ENCODE assay signal across 8 cellular contexts in genomic region chr11:131910491-131911387, GRCh38.
DNase-seq lines count a peak whose midpoint lies in the region; ATAC-seq lines count a peak whose summit lies in the region.

No MANE protein-coding gene starts in this region.

- H2AK5ac ChIP-seq in mesendoderm (ENCODE audit: low read length), result no peak overlapping the region

- no peak overlapping the region for H2AFZ ChIP-seq in Karpas-422 (ENCODE audit: low read length)

- no CpG with 5 or more reads among the region's 110 CpGs for WGBS in mesendoderm (ENCODE audit: extremely low coverage, insufficient coverage, low lambda C conversion rate)

- peak overlapping the region; percentile 85 for H3K56ac ChIP-seq in mesendoderm (ENCODE audit: low read length)

- no peaks in the 10 kb centered on the region for H3K9me2 ChIP-seq in Karpas-422 (replicated peaks; ENCODE audit: insufficient read depth, low read length)

- H3K79me2 ChIP-seq in mesendoderm (ENCODE audit: control insufficient read depth, insufficient read depth, low read length), result no peaks in the 10 kb centered on the region
- H3K79me2 ChIP-seq in Karpas-422 (ENCODE audit: low read length), result no peaks in the 10 kb centered on the region

- H4K20me1 ChIP-seq in Karpas-422 (ENCODE audit: insufficient read depth, low read depth, low read length), result no peaks in the 10 kb centered on the region

- H3K27ac ChIP-seq in HUES6 (ENCODE audit: low read depth, low read length) (no peak overlapping the region), mesendoderm (ENCODE audit: low read depth, low read length) (peak overlapping the region; percentile 33), Karpas-422 (ENCODE audit: low read length) (no peak overlapping the region)

- ATAC-seq in HG03039 (IDR thresholded peaks at IDR 0.05; ENCODE audit: unreplicated experiment) (no peak), GM21515 (IDR thresholded peaks at IDR 0.05; ENCODE audit: unreplicated experiment) (no peak), HG03378 (IDR thresholded peaks at IDR 0.05; ENCODE audit: unreplicated experiment) (no peak)

- peak; percentile 43 for DNase-seq in AG08395 (ENCODE audit: low spot score)
- peak; percentile 44 for DNase-seq in dermis blood vessel endothelial cell
- DNase-seq in mesendoderm, result peak; percentile 63
- DNase-seq in Karpas-422, result no peak

- no peak overlapping the region for H4K8ac ChIP-seq in mesendoderm (ENCODE audit: low read depth, low read length)

- H3K27me3 ChIP-seq in HUES6 (ENCODE audit: control insufficient read depth, insufficient read depth, low read length) (peaks cover 41% of the 10 kb centered on the region), mesendoderm (ENCODE audit: insufficient read depth, low read length, poor library complexity) (no peaks in the 10 kb centered on the region), Karpas-422 (ENCODE audit: low read length) (no peaks in the 10 kb centered on the region)

- H3K18ac ChIP-seq in mesendoderm (ENCODE audit: low read length), result peak overlapping the region; percentile 71

- peak overlapping the region; percentile 77 for H3K9ac ChIP-seq in HUES6 (ENCODE audit: low read length)
- peak overlapping the region; percentile 66 for H3K9ac ChIP-seq in mesendoderm (ENCODE audit: low read length)
- H3K9ac ChIP-seq in Karpas-422 (ENCODE audit: low read length), result no peak overlapping the region

- no peaks in the 10 kb centered on the region for H3K9me3 ChIP-seq in HUES6 (ENCODE audit: control insufficient read depth, insufficient read depth, low read depth, low read length)
- no peaks in the 10 kb centered on the region for H3K9me3 ChIP-seq in Karpas-422 (ENCODE audit: low read length)

- H3K4me3 ChIP-seq in HUES6 (ENCODE audit: low read depth, low read length), result peak overlapping the region; percentile 86
- H3K4me3 ChIP-seq in mesendoderm (ENCODE audit: low read length), result peak overlapping the region; percentile 68
- no peak overlapping the region for H3K4me3 ChIP-seq in Karpas-422 (ENCODE audit: low read length)

- H3K4ac ChIP-seq in mesendoderm (ENCODE audit: low read depth, low read length), result no peak overlapping the region

- H3K36me3 ChIP-seq in HUES6 (ENCODE audit: control insufficient read depth, insufficient read depth, low read length), result no peaks in the 10 kb centered on the region
- H3K36me3 ChIP-seq in mesendoderm (ENCODE audit: control insufficient read depth, insufficient read depth, low read length), result no peaks in the 10 kb centered on the region
- H3K36me3 ChIP-seq in Karpas-422 (ENCODE audit: insufficient read depth, low read length), result no peaks in the 10 kb centered on the region

- H3K4me1 ChIP-seq in HUES6 (ENCODE audit: control insufficient read depth, insufficient read depth, low read length) (peaks cover 6% of the 10 kb centered on the region), mesendoderm (ENCODE audit: control insufficient read depth, low read depth, low read length) (no peaks in the 10 kb centered on the region), Karpas-422 (ENCODE audit: low read length) (no peaks in the 10 kb centered on the region)

- H2BK5ac ChIP-seq in mesendoderm (ENCODE audit: low read length), result no peak overlapping the region

- no peaks in the 10 kb centered on the region for H3K79me1 ChIP-seq in mesendoderm (ENCODE audit: low read length)

- H2BK15ac ChIP-seq in mesendoderm (replicated peaks; ENCODE audit: low read depth), result no peak overlapping the region

- no peak overlapping the region for H2BK120ac ChIP-seq in mesendoderm (ENCODE audit: low read depth, low read length)

- H3K23ac ChIP-seq in mesendoderm (ENCODE audit: low read length), result no peak overlapping the region

- peak overlapping the region; percentile 96 for H3K4me2 ChIP-seq in mesendoderm (ENCODE audit: low read length)
- no peak overlapping the region for H3K4me2 ChIP-seq in Karpas-422 (ENCODE audit: low read depth, low read length, poor library complexity, severe bottlenecking)

- no peak overlapping the region for H4K5ac ChIP-seq in mesendoderm (ENCODE audit: low read length)
